Comparison of ENCODE assay signal across 8 cellular contexts in genomic region chr10:80260295-80261243, GRCh38. TPM values are rescaled to one million over a fixed set of nuclear protein-coding genes. Genes with fewer than 3 reads are reported as not detected.
DNase-seq lines count a peak whose midpoint lies in the region; ATAC-seq and TF ChIP-seq lines count a peak whose summit lies in the region.

No MANE protein-coding gene starts in this region.

- TF ChIP-seq EP300 in Ishikawa (IDR thresholded peaks at IDR 0.05; ENCODE audit: borderline replicate concordance), result no peak

- no peak overlapping the region for H3K27ac Mint-ChIP-seq in activated CD8-positive, alpha-beta memory T cell treated with anti-CD3 and anti-CD28 coated beads, Interleukin-2, amount 10 ng/mL, durations not matched to agents 7 days and 5 days

- CTCF ChIA-PET in activated CD8-positive, alpha-beta memory T cell treated with anti-CD3 and anti-CD28 coated beads, Interleukin-2, amount 10 ng/mL, durations not matched to agents 7 days and 5 days (lab: Charles Lee), result interaction anchor here (0.6 to 5.0 kb wide), 18 partner anchors 8 to 211 kb away, joined by 3 to 43 read pairs (median 3); partner anchors contain the start of gene PRXL2A

- peak; percentile 25 for DNase-seq in NCI-H748 (lab: John Stamatoyannopoulos, UW; ENCODE audit: unreplicated experiment)
- no peak for DNase-seq in NCI-H748 treated with DMSO at 0.1 percent for 48 hours (lab: John Stamatoyannopoulos, UW)
- DNase-seq in activated CD8-positive, alpha-beta memory T cell treated with anti-CD3 and anti-CD28 coated beads, Interleukin-2, amount 10 ng/mL, durations not matched to agents 7 days and 5 days, result peak; percentile 52
- DNase-seq in glomerular visceral epithelial cell (ENCODE audit: extremely low spot score), result peak; percentile 22
- no peak for DNase-seq in retinal pigment epithelial cell (ENCODE audit: low read depth)
- DNase-seq in stimulated activated naive CD4-positive, alpha-beta T cell treated with Interleukin-2 at 50 U/mL for 16 hours (lab: John Stamatoyannopoulos, UW), result no peak
- no peak for DNase-seq in omental fat pad (ENCODE audit: low spot score)

- peak; percentile 70 for TF ChIP-seq RAD21 in Ishikawa (IDR thresholded peaks at IDR 0.05; ENCODE audit: low read depth)

- H3K36me3 Mint-ChIP-seq in activated CD8-positive, alpha-beta memory T cell treated with anti-CD3 and anti-CD28 coated beads, Interleukin-2, amount 10 ng/mL, durations not matched to agents 7 days and 5 days, result no peaks in the 10 kb centered on the region

- no peak overlapping the region for H3K4me3 Mint-ChIP-seq in activated CD8-positive, alpha-beta memory T cell treated with anti-CD3 and anti-CD28 coated beads, Interleukin-2, amount 10 ng/mL, durations not matched to agents 7 days and 5 days

- peaks cover 24% of the 10 kb centered on the region for H3K27me3 Mint-ChIP-seq in activated CD8-positive, alpha-beta memory T cell treated with anti-CD3 and anti-CD28 coated beads, Interleukin-2, amount 10 ng/mL, durations not matched to agents 7 days and 5 days

- TF ChIP-seq CTCF in retinal pigment epithelial cell (conservative IDR thresholded peaks at IDR 0.05; ENCODE audit: low read depth, low read length) (peak; percentile 90), omental fat pad (IDR thresholded peaks at IDR 0.05) (no peak)

- H3K4me1 Mint-ChIP-seq in activated CD8-positive, alpha-beta memory T cell treated with anti-CD3 and anti-CD28 coated beads, Interleukin-2, amount 10 ng/mL, durations not matched to agents 7 days and 5 days, result no peaks in the 10 kb centered on the region

- H3K4me3 ChIP-seq in retinal pigment epithelial cell (ENCODE audit: low read length), result no peak overlapping the region

- H3K9me3 Mint-ChIP-seq in activated CD8-positive, alpha-beta memory T cell treated with anti-CD3 and anti-CD28 coated beads, Interleukin-2, amount 10 ng/mL, durations not matched to agents 7 days and 5 days (ENCODE audit: low read depth), result peaks cover 4% of the 10 kb centered on the region

- ATAC-seq in activated CD8-positive, alpha-beta memory T cell treated with anti-CD3 and anti-CD28 coated beads, Interleukin-2, amount 10 ng/mL, durations not matched to agents 7 days and 5 days, result peak; percentile 66
- no peak for ATAC-seq in omental fat pad (ENCODE audit: low FRiP score)

TF ChIP-seq in Ishikawa, 13 proteins besides CTCF, POLR2A, EP300 and RAD21:
- TF ChIP-seq CREB1 (IDR thresholded peaks at IDR 0.05; ENCODE audit: low read depth) (no peak), ZBTB7A (IDR thresholded peaks at IDR 0.05; ENCODE audit: low read depth) (no peak), YY1 (IDR thresholded peaks at IDR 0.05; ENCODE audit: low read depth) (no peak), TEAD4 (IDR thresholded peaks at IDR 0.05) (no peak), USF1 (IDR thresholded peaks at IDR 0.05) (no peak), FOXM1 (IDR thresholded peaks at IDR 0.05; ENCODE audit: borderline replicate concordance, low read depth) (no peak), REST (IDR thresholded peaks at IDR 0.05; ENCODE audit: low read depth) (no peak), EGR1 (IDR thresholded peaks at IDR 0.05) (no peak), TAF1 (IDR thresholded peaks at IDR 0.05; ENCODE audit: low read depth) (no peak), CEBPB (IDR thresholded peaks at IDR 0.05) (no peak), NFIC (IDR thresholded peaks at IDR 0.05) (no peak), TCF12 (IDR thresholded peaks at IDR 0.05; ENCODE audit: low read depth) (no peak)
- TF ChIP-seq, protein P1, sequence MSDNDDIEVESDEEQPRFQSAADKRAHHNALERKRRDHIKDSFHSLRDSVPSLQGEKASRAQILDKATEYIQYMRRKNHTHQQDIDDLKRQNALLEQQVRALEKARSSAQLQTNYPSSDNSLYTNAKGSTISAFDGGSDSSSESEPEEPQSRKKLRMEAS (IDR thresholded peaks at IDR 0.05), result no peak

RNA-seq across cellular contexts. Expression of gene MAT1A, which starts 28.9 kb away (rescaled TPM):
- not detected for total RNA-seq in activated CD8-positive, alpha-beta memory T cell treated with anti-CD3 and anti-CD28 coated beads, Interleukin-2, amount 10 ng/mL, durations not matched to agents 7 days and 5 days
- total RNA-seq in omental fat pad, result not detected

RNA-seq across cellular contexts. Expression of gene ANXA11, which starts 55.2 kb away (rescaled TPM):
- total RNA-seq in activated CD8-positive, alpha-beta memory T cell treated with anti-CD3 and anti-CD28 coated beads, Interleukin-2, amount 10 ng/mL, durations not matched to agents 7 days and 5 days, result 100 to 1,000 TPM; 251 to 288 TPM
- total RNA-seq in omental fat pad, result 100 to 1,000 TPM; 103 to 148 (median 121) TPM

Comparison
In these comparisons a context has a peak if more than half of its experiments do, and no peak if none do; other contexts are left out.
1. DNase-seq: peak in NCI-H748 (single experiment), activated CD8-positive, alpha-beta memory T cell treated with anti-CD3 and anti-CD28 coated beads, Interleukin-2, amount 10 ng/mL, durations not matched to agents 7 days and 5 days (single experiment) and glomerular visceral epithelial cell (single experiment); none in NCI-H748 treated with DMSO at 0.1 percent for 48 hours (single experiment), retinal pigment epithelial cell (single experiment), stimulated activated naive CD4-positive, alpha-beta T cell treated with Interleukin-2 at 50 U/mL for 16 hours (single experiment) and omental fat pad (single experiment).